8 cellular contexts compared by ENCODE assay signal in the genomic region with DNA sequence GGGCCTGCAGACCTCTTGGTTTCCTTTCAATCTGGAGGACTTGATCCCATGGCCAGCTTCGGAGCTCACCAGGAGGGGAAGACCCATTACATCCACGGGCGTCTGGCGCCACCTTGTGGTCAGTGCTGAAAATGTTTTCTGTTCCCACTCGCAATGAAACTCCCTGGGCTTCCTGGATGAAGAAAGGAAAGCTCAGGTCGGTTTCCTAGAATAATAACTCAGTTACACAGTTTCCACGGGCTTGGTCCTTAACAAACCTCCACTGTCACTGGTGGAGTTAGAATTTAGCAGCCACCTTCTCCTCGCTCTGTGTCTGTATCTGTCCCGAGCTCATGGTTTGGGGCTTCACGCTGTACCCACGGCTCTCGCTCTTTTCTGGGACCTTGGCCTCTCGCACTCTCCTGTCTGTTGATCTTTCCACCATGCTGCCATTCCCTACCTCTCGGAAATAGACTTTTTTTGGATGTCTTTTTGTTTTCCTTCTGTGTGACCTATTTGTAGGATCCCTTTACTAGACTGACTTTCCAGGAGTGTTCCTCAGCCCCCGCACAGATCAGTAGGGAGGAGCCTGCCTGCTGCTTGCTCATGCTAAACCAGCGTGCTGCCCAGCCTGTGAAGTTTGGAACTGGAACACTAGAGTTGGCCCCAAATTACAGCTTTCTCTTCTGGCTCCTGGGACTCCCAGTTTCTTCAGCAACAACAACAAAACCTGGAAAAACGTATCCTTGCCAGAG. TPM values are rescaled to one million over a fixed set of nuclear protein-coding genes. Genes with fewer than 3 reads are reported as not detected.
DNase-seq lines count a peak whose midpoint lies in the region; ATAC-seq, FAIRE-seq and TF ChIP-seq lines count a peak whose summit lies in the region.

No MANE protein-coding gene starts in this region.

- no peaks in the 10 kb centered on the region for H3K36me3 Mint-ChIP-seq in activated CD4-positive, alpha-beta T cell treated with anti-CD3 and anti-CD28 coated beads, Interleukin-2, amount 10 ng/mL, durations not matched to agents 7 days and 5 days (ENCODE audit: low read depth)

- WGBS in HepG2 (ENCODE audit: low lambda C conversion rate), result 3% methylated on average over 17 of the region's 17 CpGs

- H3K4me1 Mint-ChIP-seq in activated CD4-positive, alpha-beta T cell treated with anti-CD3 and anti-CD28 coated beads, Interleukin-2, amount 10 ng/mL, durations not matched to agents 7 days and 5 days, result peaks cover 14% of the 10 kb centered on the region

- H3K27ac ChIP-seq in HepG2 (ENCODE audit: extremely low read length, insufficient read depth, low read length), result peak overlapping the region; percentile 63

- FAIRE-seq in GM19239 (lab: Jason Lieb, UNC), result peak; percentile 98
- peak; percentile 90 for FAIRE-seq in HepG2 (lab: Jason Lieb, UNC)

- TF ChIP-seq POLR2A in HepG2 (IDR thresholded peaks at IDR 0.05; ENCODE audit: insufficient read depth in 1 of 2, low read depth in 2 of 2, low read length in 2 of 2), result no peak; a peak in 1 of 4 replicates

- peak overlapping the region; percentile 63 for H3K27ac Mint-ChIP-seq in activated CD4-positive, alpha-beta T cell treated with anti-CD3 and anti-CD28 coated beads, Interleukin-2, amount 10 ng/mL, durations not matched to agents 7 days and 5 days

- peak overlapping the region; percentile 52 for H3K4me3 Mint-ChIP-seq in activated CD4-positive, alpha-beta T cell treated with anti-CD3 and anti-CD28 coated beads, Interleukin-2, amount 10 ng/mL, durations not matched to agents 7 days and 5 days

- DNase-seq in AG20443 (ENCODE audit: low spot score), result peak; percentile 87
- peak; percentile 71 for DNase-seq in GM19239 (ENCODE audit: insufficient read length, low spot score)
- peak; percentile 69 for DNase-seq in NCI-H526 treated with DMSO at 0.1 percent for 48 hours (lab: John Stamatoyannopoulos, UW)
- DNase-seq in activated CD4-positive, alpha-beta T cell treated with anti-CD3 and anti-CD28 coated beads, Interleukin-2, amount 10 ng/mL, durations not matched to agents 7 days and 5 days, result peak; percentile 85
- DNase-seq in dedifferentiated amniotic fluid mesenchymal stem cell (ENCODE audit: extremely low spot score), result peak; percentile 90
- DNase-seq in HepG2 (ENCODE audit: low spot score), result peak; percentile 82
- peak; percentile 86 for DNase-seq in stimulated activated CD4-positive, alpha-beta T cell treated with anti-CD3 and anti-CD28 coated beads, Interleukin-2, amount 100 ng/mL, for 48 hours

- H3K36me3 ChIP-seq in HepG2 (replicated peaks in 1 of 2; ENCODE audit: control insufficient read depth in 1 of 2, insufficient read depth in 2 of 2, low read length in 2 of 2), result no peaks in the 10 kb centered on the region

- peak overlapping the region; percentile 94 for H2AFZ ChIP-seq in HepG2 (ENCODE audit: low read length)

- no peaks in the 10 kb centered on the region for H3K9me3 Mint-ChIP-seq in activated CD4-positive, alpha-beta T cell treated with anti-CD3 and anti-CD28 coated beads, Interleukin-2, amount 10 ng/mL, durations not matched to agents 7 days and 5 days

- peak overlapping the region; percentile 74 for H3K9ac ChIP-seq in HepG2 (ENCODE audit: insufficient read depth, low read depth, low read length)

- peaks cover 16% of the 10 kb centered on the region for H3K4me1 ChIP-seq in HepG2 (ENCODE audit: insufficient read depth, low read length)

- no TSS peak for BruUV-seq in HepG2 (replicated peaks; lab: Mats Ljungman, UMichigan)

- in situ Hi-C loops in HepG2 (cut with HindIII; ENCODE audit: extremely low pct_ligation_motif_present, low pct_unique_long_range_greater_than_20kb), result loop anchor here (5.0 to 25.0 kb wide), 3 partner anchors 257 to 939 kb away; no protein-coding TSS in a partner anchor

- no peaks in the 10 kb centered on the region for H3K9me3 ChIP-seq in HepG2 (ENCODE audit: low read length)

- peak; percentile 71 for ATAC-seq in HG03520 (IDR thresholded peaks at IDR 0.05; ENCODE audit: unreplicated experiment)
- ATAC-seq in HepG2, result peak; percentile 94

- TF ChIP-seq CTCF in HepG2 (CRISPR knock-in tag; IDR thresholded peaks at IDR 0.05), result peak; percentile 94

- H3K4me2 ChIP-seq in HepG2 (ENCODE audit: low read depth, low read length), result peak overlapping the region; percentile 93

- POLR2A ChIA-PET in activated CD4-positive, alpha-beta T cell treated with anti-CD3 and anti-CD28 coated beads, Interleukin-2, amount 10 ng/mL, durations not matched to agents 7 days and 5 days (lab: Charles Lee), result interaction anchor here (0.6 to 1.1 kb wide), 3 partner anchors 152 to 262 kb away, joined by 3 to 7 read pairs (median 4); a partner anchor contains a TSS
- POLR2A ChIA-PET in HepG2 (lab: Yijun Ruan, JAX), result interaction anchor here (0.7 to 2.0 kb wide), 6 partner anchors 9 to 828 kb away, joined by 3 to 41 read pairs (median 5); a partner anchor contains a TSS

- H3K79me2 ChIP-seq in HepG2 (ENCODE audit: insufficient read depth, low read length), result no peaks in the 10 kb centered on the region

- H4K20me1 ChIP-seq in HepG2 (ENCODE audit: insufficient read depth, low read length), result no peaks in the 10 kb centered on the region

- no peaks in the 10 kb centered on the region for H3K27me3 Mint-ChIP-seq in activated CD4-positive, alpha-beta T cell treated with anti-CD3 and anti-CD28 coated beads, Interleukin-2, amount 10 ng/mL, durations not matched to agents 7 days and 5 days

- H3K27me3 ChIP-seq in HepG2 (ENCODE audit: control insufficient read depth in 1 of 2, insufficient read depth in 2 of 2, low read length in 2 of 2), result no peaks in the 10 kb centered on the region; a peak in 1 of 5 replicates

- H3K4me3 ChIP-seq in HepG2 (replicated peaks in 1 of 3; ENCODE audit: insufficient read depth in 1 of 3, low read depth in 2 of 3, low read length in 3 of 3), result peak overlapping the region; percentile 54 to 86 (median 73)

- CTCF ChIA-PET in activated CD4-positive, alpha-beta T cell treated with anti-CD3 and anti-CD28 coated beads, Interleukin-2, amount 10 ng/mL, durations not matched to agents 7 days and 5 days (lab: Charles Lee), result interaction anchor here (0.6 to 4.1 kb wide), 38 partner anchors 9 to 960 kb away, joined by 3 to 52 read pairs (median 4); a partner anchor contains a TSS
- CTCF ChIA-PET in HepG2 (lab: Yijun Ruan, JAX; ENCODE audit: low intra/inter-chr PET ratio, low total read pairs), result interaction anchor here (0.7 to 3.0 kb wide), 5 partner anchors 65 to 939 kb away, joined by 4 to 45 read pairs (median 8); a partner anchor contains a TSS

- intact Hi-C loops in HepG2 (cut with micrococcal nuclease; ENCODE audit: unreplicated experiment), result loop anchor here (1.0 to 2.0 kb wide), 6 partner anchors 65 to 939 kb away; a partner anchor contains a TSS

- TF ChIP-seq EP300 in HepG2 (IDR thresholded peaks at IDR 0.05; ENCODE audit: low read depth in 2 of 2, low read length in 2 of 2), result no peak
- no peak for TF ChIP-seq EP300 in HepG2 (CRISPR knock-in tag; IDR thresholded peaks at IDR 0.05; ENCODE audit: borderline replicate concordance)

- peak; percentile 94 for TF ChIP-seq RAD21 in HepG2 (CRISPR knock-in tag; IDR thresholded peaks at IDR 0.05)

TF ChIP-seq in HepG2, 621 proteins besides CTCF, POLR2A, EP300 and RAD21 (continues in another document):
- TF ChIP-seq FOSL2 (CRISPR knock-in tag; IDR thresholded peaks at IDR 0.05) (peak; percentile 2; the same call in 1 of the 2 replicates), MTA3 (CRISPR knock-in tag; IDR thresholded peaks at IDR 0.05) (no peak), TOE1 (CRISPR knock-in tag; IDR thresholded peaks at IDR 0.05) (no peak), ZNF292 (CRISPR knock-in tag; IDR thresholded peaks at IDR 0.05; ENCODE audit: borderline replicate concordance, low read depth) (0 out of 2 replicates have a peak, but pooled peaks have one; percentile 26), SPEN (CRISPR knock-in tag; IDR thresholded peaks at IDR 0.05; ENCODE audit: low read depth) (no peak), MXI1 (IDR thresholded peaks at IDR 0.05; ENCODE audit: borderline replicate concordance, low read depth, low read length) (0 out of 3 replicates have a peak, but pooled peaks have one; percentile 11)

RNA-seq across cellular contexts. Expression of a gene that starts 56.3 kb away (rescaled TPM):
- 1 to 10 TPM; 1.2 to 1.6 TPM for total RNA-seq in activated CD4-positive, alpha-beta T cell treated with anti-CD3 and anti-CD28 coated beads, Interleukin-2, amount 10 ng/mL, durations not matched to agents 7 days and 5 days
- 0.22 and 0.34 TPM in 2 replicates for total RNA-seq in HepG2 (2016; rRNA removed; fragmentation: Illumina TruSeq; extraction: Trizol)
- total RNA-seq in HepG2 (2016; cell fraction: cytosol; rRNA removed; fragmentation: Illumina TruSeq; extraction: Trizol; ENCODE audit: low read depth), result 0.53 and 0.91 TPM in 2 replicates
- total RNA-seq in HepG2 (2016; cell fraction: insoluble cytoplasmic fraction; rRNA removed; fragmentation: Illumina TruSeq; extraction: Trizol), result 0.42 and 0.48 TPM in 2 replicates
- 0.37 and 0.45 TPM in 2 replicates for total RNA-seq in HepG2 (2016; cell fraction: membrane; rRNA removed; fragmentation: Illumina TruSeq; extraction: Trizol)
- 0.68 and 1.5 TPM in 2 replicates for total RNA-seq in HepG2 (2016; cell fraction: nucleus; rRNA removed; fragmentation: Illumina TruSeq; extraction: Trizol)
- polyA plus RNA-seq in HepG2 (2011; rRNA removed), result 0.32 and 0.37 TPM in 2 replicates
- polyA plus RNA-seq in HepG2 (2011; cell fraction: cytosol; rRNA removed), result 0.22 and 0.24 TPM in 2 replicates
- 0.63 and 0.69 TPM in 2 replicates for polyA plus RNA-seq in HepG2 (2011; cell fraction: nucleus; rRNA removed)
- polyA plus RNA-seq in HepG2 (2012), result 0.17 and 0.27 TPM in 2 replicates
- polyA plus RNA-seq in HepG2 (2016; cell fraction: cytosol; fragmentation: Illumina TruSeq; extraction: Trizol; ENCODE audit: low read depth), result 0.06 TPM in 1 of 2 replicates, not detected in the other
- polyA plus RNA-seq in HepG2 (2016; cell fraction: insoluble cytoplasmic fraction; fragmentation: Illumina TruSeq; extraction: Trizol; ENCODE audit: low read depth), result 0.34 and 0.61 TPM in 2 replicates
- 0.15 and 0.18 TPM in 2 replicates for polyA plus RNA-seq in HepG2 (2016; cell fraction: membrane; fragmentation: Illumina TruSeq; extraction: Trizol; ENCODE audit: low read depth)
- 1.2 and 1.8 TPM in 2 replicates for polyA plus RNA-seq in HepG2 (2016; cell fraction: nucleus; fragmentation: Illumina TruSeq; extraction: Trizol; ENCODE audit: insufficient read depth, low read depth)
- polyA minus RNA-seq in HepG2 (2011; rRNA and poly(A)+ RNA removed; ENCODE audit: low replicate concordance), result 2.0 and 67.6 TPM in 2 replicates
- 0.40 and 0.62 TPM in 2 replicates for polyA minus RNA-seq in HepG2 (2011; cell fraction: cytosol; rRNA and poly(A)+ RNA removed)
- polyA minus RNA-seq in HepG2 (2011; cell fraction: nucleus; rRNA and poly(A)+ RNA removed), result 3.1 and 4.8 TPM in 2 replicates

Comparison
In these comparisons a context has a peak if more than half of its experiments do, and no peak if none do; other contexts are left out.
1. Peak in every context shown above with its lines: DNase-seq, ATAC-seq, H3K4me3 ChIP-seq and H3K27ac ChIP-seq.